In genomic region chr11:122097419-122098001, GRCh38 we compare ENCODE assay signal across 9 cellular contexts. TPM values are rescaled to one million over a fixed set of nuclear protein-coding genes. Genes with fewer than 3 reads are reported as not detected.
DNase-seq lines count a peak whose midpoint lies in the region; ATAC-seq and TF ChIP-seq lines count a peak whose summit lies in the region.
"Had no signal": no experiment of that assay in that cellular context is flagged by ENCODE, and none has a peak within 500 bp of the region (broad histone marks: within the 10 kb centered on the region; RNA-seq: fewer than 3 reads in every experiment).

No MANE protein-coding gene starts in this region.

- peak overlapping the region; percentile 4 for H3K18ac ChIP-seq in mesendoderm (ENCODE audit: low read length)

- no peaks in the 10 kb centered on the region for H3K79me1 ChIP-seq in mesendoderm (ENCODE audit: low read length)

- intact Hi-C loops in thyroid gland (cut with DNase I) (no loop called here), left lung (cut with DNase I) (no loop called here)

- H3K23ac ChIP-seq in mesendoderm (ENCODE audit: low read length), result no peak overlapping the region

- no peaks in the 10 kb centered on the region for H3K9me3 ChIP-seq in thyroid gland
- no peaks in the 10 kb centered on the region for H3K9me3 ChIP-seq in left lung

- H3K56ac ChIP-seq in mesendoderm (ENCODE audit: low read length), result no peak overlapping the region

- no peak overlapping the region for H3K4me2 ChIP-seq in mesendoderm (ENCODE audit: low read length)

- H3K79me2 ChIP-seq in mesendoderm (ENCODE audit: control insufficient read depth, insufficient read depth, low read length), result no peaks in the 10 kb centered on the region

- H3K36me3 ChIP-seq in brain microvascular endothelial cell (replicated peaks) (peaks cover 36% of the 10 kb centered on the region), mesendoderm (ENCODE audit: control insufficient read depth, insufficient read depth, low read length) (no peaks in the 10 kb centered on the region), thyroid gland (no peaks in the 10 kb centered on the region), left lung (no peaks in the 10 kb centered on the region)

- no peak overlapping the region for H3K4ac ChIP-seq in mesendoderm (ENCODE audit: low read depth, low read length)

- H2BK120ac ChIP-seq in mesendoderm (ENCODE audit: low read depth, low read length), result no peak overlapping the region

- H3K9ac ChIP-seq in mesendoderm (ENCODE audit: low read length), result no peak overlapping the region

- ATAC-seq in left lung (no peak), omental fat pad (ENCODE audit: low FRiP score) (no peak)
- ATAC-seq: left lobe of liver had no signal

- peak overlapping the region; percentile 6 for H4K8ac ChIP-seq in mesendoderm (ENCODE audit: low read depth, low read length)

- TF ChIP-seq CTCF in brain microvascular endothelial cell (IDR thresholded peaks at IDR 0.05; ENCODE audit: low read depth, low read length, missing control alignments) (no peak), thyroid gland (IDR thresholded peaks at IDR 0.05) (no peak), left lung (IDR thresholded peaks at IDR 0.05) (no peak), omental fat pad (IDR thresholded peaks at IDR 0.05) (no peak)

- in situ Hi-C loops in brain microvascular endothelial cell (cut with HindIII; ENCODE audit: low pct_ligation_motif_present, low sequenced_read_pairs), result no loop called here

- peak overlapping the region; percentile 67 for H2BK15ac ChIP-seq in mesendoderm (replicated peaks; ENCODE audit: low read depth)

- H3K4me3 ChIP-seq in brain microvascular endothelial cell (ENCODE audit: low read depth, low read length), result peak overlapping the region; percentile 69
- H3K4me3 ChIP-seq in mesendoderm (ENCODE audit: low read length), result no peak overlapping the region
- H3K4me3 ChIP-seq in thyroid gland (replicated peaks in 1 of 3), result peak overlapping the region in 2 of 3 donors; percentile 16 to 47
- no peak overlapping the region for H3K4me3 ChIP-seq in left lung

- H3K27me3 ChIP-seq in brain microvascular endothelial cell (replicated peaks) (no peaks in the 10 kb centered on the region), mesendoderm (ENCODE audit: insufficient read depth, low read length, poor library complexity) (peaks cover 6% of the 10 kb centered on the region), thyroid gland (no peaks in the 10 kb centered on the region), left lung (peaks cover 15 to 64% of the 10 kb centered on the region in 2 donors)

- DNase-seq in NCI-H1105 treated with DMSO at 0.1 percent for 48 hours (lab: John Stamatoyannopoulos, UW) (peak; percentile 98), brain microvascular endothelial cell (no peak), mesendoderm (no peak), thyroid gland (peak; percentile 19 to 23), left lung (no peak), omental fat pad (ENCODE audit: low spot score) (no peak), ureter (ENCODE audit: low spot score) (no peak)

- H3K4me1 ChIP-seq in mesendoderm (ENCODE audit: control insufficient read depth, low read depth, low read length) (no peaks in the 10 kb centered on the region), thyroid gland (peaks cover 6 to 10% of the 10 kb centered on the region in 2 donors), left lung (peaks cover 0 to 11% of the 10 kb centered on the region in 2 donors)

- WGBS in mesendoderm (ENCODE audit: extremely low coverage, insufficient coverage, low lambda C conversion rate), result no CpG with 5 or more reads among the region's 11 CpGs
- WGBS in thyroid gland, 2 donors, result 13 to 18% methylated on average over 11 of the region's 11 CpGs

- TF ChIP-seq POLR2A in thyroid gland (IDR thresholded peaks at IDR 0.05), result peak in 1 of 2 donors; percentile 43

- no peak overlapping the region for H4K5ac ChIP-seq in mesendoderm (ENCODE audit: low read length)

- no peak overlapping the region for H2AK5ac ChIP-seq in mesendoderm (ENCODE audit: low read length)

- peak overlapping the region; percentile 64 for H3K27ac ChIP-seq in brain microvascular endothelial cell
- no peak overlapping the region for H3K27ac ChIP-seq in mesendoderm (ENCODE audit: low read depth, low read length)
- peak overlapping the region; percentile 93 to 94 (median 94) for H3K27ac ChIP-seq in thyroid gland
- H3K27ac ChIP-seq in left lung, result no peak overlapping the region

- H2BK5ac ChIP-seq in mesendoderm (ENCODE audit: low read length), result no peak overlapping the region

RNA-seq across cellular contexts. Expression of gene BLID, which starts 18.5 kb away (rescaled TPM):
- polyA plus RNA-seq in mesendoderm (2013, experiment 1 of 2), result not detected
- not detected for polyA plus RNA-seq in mesendoderm (2013, experiment 2 of 2)
- 10 to 100 TPM in 1 of 4 donors, 1 to 10 TPM in 3; 4.8 to 11.5 (median 7.4) TPM for total RNA-seq in thyroid gland
- under 1 TPM; 0.55 to 0.79 TPM for total RNA-seq in left lung
- total RNA-seq in omental fat pad, result 1 to 10 TPM; 1.7 to 6.5 (median 5.8) TPM
- total RNA-seq in ureter, result 2.6 TPM
- polyA plus RNA-seq: adipose tissue had no signal

Comparison
In these comparisons a context has a peak if more than half of its experiments do, and no peak if none do; other contexts are left out.
1. DNase-seq: peak in NCI-H1105 treated with DMSO at 0.1 percent for 48 hours (single experiment) and thyroid gland (2 of 2); none in brain microvascular endothelial cell (single experiment), mesendoderm (single experiment), left lung (0 of 2), omental fat pad (single experiment) and ureter (single experiment).
2. H3K27ac ChIP-seq: peak in brain microvascular endothelial cell (single experiment) and thyroid gland (3 of 3); none in mesendoderm (single experiment) and left lung (0 of 2).
3. H3K4me3 ChIP-seq: peak in brain microvascular endothelial cell (single experiment) and thyroid gland (2 of 3); none in mesendoderm (single experiment) and left lung (0 of 2).